ENCODE assay signal across 7 cellular contexts in genomic region chr2:200963918-200964252, GRCh38. TPM values are rescaled to one million over a fixed set of nuclear protein-coding genes. Genes with fewer than 3 reads are reported as not detected.
DNase-seq lines count a peak whose midpoint lies in the region; ATAC-seq and TF ChIP-seq lines count a peak whose summit lies in the region.
"Not testable (repeated sequence)": the region's sequence is repeated elsewhere in the genome, so short reads cannot be mapped to it uniquely, and the experiment has no call there.

No MANE protein-coding gene starts in this region.

- H3K4me3 Mint-ChIP-seq in activated naive CD8-positive, alpha-beta T cell, result peak overlapping the region; percentile 99

- not testable (repeated sequence) for H3K9me2 ChIP-seq in PC-9 (ENCODE audit: insufficient read depth)

- peak overlapping the region; percentile 98 for H2AFZ ChIP-seq in PC-9

- not testable (repeated sequence) for TF ChIP-seq POLR2A in right lobe of liver (IDR thresholded peaks at IDR 0.05)

- not testable (repeated sequence) for H3K9me3 ChIP-seq in PC-9 (ENCODE audit: insufficient read depth, low read depth); right lobe of liver

- H3K27me3 ChIP-seq in PC-9 (ENCODE audit: insufficient read depth, low read depth); right lobe of liver; rectal smooth muscle tissue (ENCODE audit: control insufficient read depth, insufficient read depth, low read length): not testable (repeated sequence)

- POLR2A ChIA-PET in PC-9 (lab: Charles Lee; ENCODE audit: unreplicated experiment), result interaction anchor here (0.6 to 0.7 kb wide), 2 partner anchors 19 to 135 kb away, joined by 3 to 6 read pairs; no protein-coding TSS in a partner anchor

- not testable (repeated sequence) for H3K36me3 ChIP-seq in PC-9 (ENCODE audit: low read depth); right lobe of liver; rectal smooth muscle tissue (ENCODE audit: control insufficient read depth, insufficient read depth, low read length)

- H3K27me3 Mint-ChIP-seq in activated naive CD8-positive, alpha-beta T cell, result not testable (repeated sequence)

- CTCF ChIA-PET in PC-9 (lab: Charles Lee), result interaction anchor here (1.2 kb wide), 1 partner anchor 268 kb away, joined by 4 read pairs; no protein-coding TSS in a partner anchor

- BruUV-seq in PC-9 (replicated peaks; lab: Mats Ljungman, UMichigan), result not testable (repeated sequence)

- H4K20me1 ChIP-seq in PC-9 (ENCODE audit: insufficient read depth), result not testable (repeated sequence)

- H3K4me1 ChIP-seq in PC-9 (replicated peaks; ENCODE audit: insufficient read depth) (peaks cover 51% of the 10 kb centered on the region), right lobe of liver (peaks cover 0 to 34% (median 17%) of the 10 kb centered on the region in 4 donors)
- H3K4me1 ChIP-seq in rectal smooth muscle tissue (ENCODE audit: control insufficient read depth, insufficient read depth, low read length), result not testable (repeated sequence)

- peaks cover 59% of the 10 kb centered on the region for H3K4me1 Mint-ChIP-seq in activated naive CD8-positive, alpha-beta T cell (ENCODE audit: low read depth)

- intact Hi-C loops in PC-9 (cut with micrococcal nuclease; ENCODE audit: unreplicated experiment), result loop anchor here (5.0 to 10.0 kb wide), 3 partner anchors 108 to 191 kb away; partner anchors contain the start of genes CFLAR, HYCC2 and NDUFB3
- intact Hi-C loops in right lobe of liver (cut with DNase I), result not testable (repeated sequence)

- H3K9me3 Mint-ChIP-seq in activated naive CD8-positive, alpha-beta T cell (ENCODE audit: low read depth), result not testable (repeated sequence)

- 2% methylated on average over 17 of the region's 21 CpGs for WGBS in right lobe of liver (ENCODE audit: insufficient coverage, low coverage, low lambda C conversion rate, missing lambda C conversion rate)

- H3K4me2 ChIP-seq in PC-9, result peak overlapping the region; percentile 93

- H3K4me3 ChIP-seq in PC-9, result peak overlapping the region; percentile 95
- peak overlapping the region; percentile 77 to 86 (median 85) for H3K4me3 ChIP-seq in right lobe of liver
- H3K4me3 ChIP-seq in rectal smooth muscle tissue (ENCODE audit: low read length), result peak overlapping the region; percentile 68

- peak overlapping the region; percentile 96 for H3K27ac Mint-ChIP-seq in activated naive CD8-positive, alpha-beta T cell

- not testable (repeated sequence) for TF ChIP-seq CTCF in PC-9 (conservative IDR thresholded peaks at IDR 0.05); right lobe of liver (IDR thresholded peaks at IDR 0.05)

- H3K27ac ChIP-seq in PC-9 (peak overlapping the region; percentile 76), epithelial cell of prostate (peak overlapping the region; percentile 79), right lobe of liver (peak overlapping the region; percentile 42 to 86 (median 68)), rectal smooth muscle tissue (ENCODE audit: low read depth, low read length) (peak overlapping the region; percentile 71)

- ATAC-seq in GM18870 (IDR thresholded peaks at IDR 0.05; ENCODE audit: unreplicated experiment), result peak; percentile 2
- ATAC-seq in HG02852 (IDR thresholded peaks at IDR 0.05; ENCODE audit: unreplicated experiment), result peak; percentile 5
- not testable (repeated sequence) for ATAC-seq in right lobe of liver

- H3F3A ChIP-seq in PC-9 (ENCODE audit: insufficient read depth, low read depth), result peaks cover 24% of the 10 kb centered on the region

- H3K79me2 ChIP-seq in PC-9 (ENCODE audit: low read depth), result peaks cover 56% of the 10 kb centered on the region

- not testable (repeated sequence) for DNase-seq in PC-9; epithelial cell of prostate (ENCODE audit: low read depth, low spot score); right lobe of liver

- H3K9ac ChIP-seq in rectal smooth muscle tissue (ENCODE audit: low read length), result peak overlapping the region; percentile 78

- H3K36me3 Mint-ChIP-seq in activated naive CD8-positive, alpha-beta T cell, result not testable (repeated sequence)

RNA-seq across cellular contexts. Expression of gene ORC2, which starts 0.4 kb away (rescaled TPM):
- total RNA-seq in PC-9 (2021) (34.0 and 43.3 TPM in 2 replicates), right lobe of liver (10 to 100 TPM in 3 of 6 experiments, 1 to 10 TPM in 3; 5.3 to 13.6 (median 8.4) TPM)
